In genomic region chr10:93715345-93715744, GRCh38 we compare ENCODE assay signal across 13 cellular contexts. TPM values are rescaled to one million over a fixed set of nuclear protein-coding genes. Genes with fewer than 3 reads are reported as not detected.
DNase-seq lines count a peak whose midpoint lies in the region; ATAC-seq, FAIRE-seq and TF ChIP-seq lines count a peak whose summit lies in the region.
"Had no signal": no experiment of that assay in that cellular context is flagged by ENCODE, and none has a peak within 500 bp of the region (broad histone marks: within the 10 kb centered on the region; RNA-seq: fewer than 3 reads in every experiment).

No MANE protein-coding gene starts in this region.

- H3K9me3 ChIP-seq in CD4-positive, alpha-beta memory T cell (ENCODE audit: control insufficient read depth in 1 of 2, low read length in 2 of 2) = no peaks in the 10 kb centered on the region

- no peaks in the 10 kb centered on the region for H3K36me3 Mint-ChIP-seq in CD4-positive, alpha-beta memory T cell
- no peaks in the 10 kb centered on the region for H3K36me3 Mint-ChIP-seq in activated CD8-positive, alpha-beta T cell treated with anti-CD3 and anti-CD28 coated beads for 36 hours (ENCODE audit: low read depth)

- H3K27me3 ChIP-seq in CD4-positive, alpha-beta memory T cell (ENCODE audit: insufficient read depth, low read length) = no peaks in the 10 kb centered on the region

- DNase-seq in middle frontal gyrus (ENCODE audit: extremely low spot score, low spot score) = no peak
- no peak for DNase-seq in CD4-positive, alpha-beta memory T cell
- DNase-seq in activated CD8-positive, alpha-beta T cell treated with anti-CD3 and anti-CD28 coated beads for 36 hours = no peak
- no peak for DNase-seq in frontal cortex (ENCODE audit: low spot score in 2 of 2)
- DNase-seq: activated CD4-positive, alpha-beta memory T cell treated with anti-CD3 and anti-CD28 coated beads, Interleukin-2, amount 10 ng/mL, durations not matched to agents 7 days and 5 days; NCI-H1048; stimulated activated naive CD4-positive, alpha-beta T cell had no signal

- H3K27ac ChIP-seq in CD4-positive, alpha-beta memory T cell (ENCODE audit: low read depth, low read length) = no peak overlapping the region
- H3K27ac ChIP-seq: HL-60 had no signal

- FAIRE-seq in frontal cortex (lab: Jason Lieb, UNC) = no peak

- no peaks in the 10 kb centered on the region for H3K4me1 ChIP-seq in CD4-positive, alpha-beta memory T cell (ENCODE audit: insufficient read depth, low read length)

- no peaks in the 10 kb centered on the region for H3K4me1 Mint-ChIP-seq in CD4-positive, alpha-beta memory T cell
- H3K4me1 Mint-ChIP-seq in activated CD8-positive, alpha-beta T cell treated with anti-CD3 and anti-CD28 coated beads for 36 hours (ENCODE audit: low read depth) = no peaks in the 10 kb centered on the region
- H3K4me1 Mint-ChIP-seq: activated CD4-positive, alpha-beta memory T cell treated with anti-CD3 and anti-CD28 coated beads, Interleukin-2, amount 10 ng/mL, durations not matched to agents 7 days and 5 days had no signal

- CTCF ChIA-PET in CD4-positive, alpha-beta memory T cell (lab: Charles Lee; ENCODE audit: partially characterized antibody) = no interaction called here
- CTCF ChIA-PET in activated CD8-positive, alpha-beta T cell treated with anti-CD3 and anti-CD28 coated beads for 36 hours (lab: Charles Lee) = no interaction called here

- H3K9me3 Mint-ChIP-seq in CD4-positive, alpha-beta memory T cell = no peaks in the 10 kb centered on the region
- no peaks in the 10 kb centered on the region for H3K9me3 Mint-ChIP-seq in activated CD8-positive, alpha-beta T cell treated with anti-CD3 and anti-CD28 coated beads for 36 hours
- H3K9me3 Mint-ChIP-seq: activated CD4-positive, alpha-beta memory T cell treated with anti-CD3 and anti-CD28 coated beads, Interleukin-2, amount 10 ng/mL, durations not matched to agents 7 days and 5 days had no signal

- H3K27me3 Mint-ChIP-seq in CD4-positive, alpha-beta memory T cell = peaks cover 12 to 16% of the 10 kb centered on the region in 2 donors
- peaks cover 15% of the 10 kb centered on the region for H3K27me3 Mint-ChIP-seq in activated CD8-positive, alpha-beta T cell treated with anti-CD3 and anti-CD28 coated beads for 36 hours

- intact Hi-C loops in CD4-positive, alpha-beta memory T cell (cut with micrococcal nuclease) = no loop called here
- intact Hi-C loops in activated CD8-positive, alpha-beta T cell treated with anti-CD3 and anti-CD28 coated beads for 36 hours (cut with micrococcal nuclease) = no loop called here

- H3K36me3 ChIP-seq in CD4-positive, alpha-beta memory T cell (ENCODE audit: insufficient read depth, low read length) = no peaks in the 10 kb centered on the region

- H3K4me3 ChIP-seq in CD4-positive, alpha-beta memory T cell (ENCODE audit: low read length in 2 of 2) = no peak overlapping the region

- POLR2A ChIA-PET in CD4-positive, alpha-beta memory T cell (lab: Charles Lee; ENCODE audit: partially characterized antibody) = no interaction called here
- POLR2A ChIA-PET in activated CD8-positive, alpha-beta T cell treated with anti-CD3 and anti-CD28 coated beads for 36 hours (lab: Charles Lee) = no interaction called here

- ATAC-seq in GM18498 (IDR thresholded peaks at IDR 0.05; ENCODE audit: unreplicated experiment) (peak; percentile 93), GM19452 (IDR thresholded peaks at IDR 0.05; ENCODE audit: unreplicated experiment) (peak; percentile 89), HG02798 (IDR thresholded peaks at IDR 0.05; ENCODE audit: poor library complexity, unreplicated experiment) (peak; percentile 91), HG03442 (IDR thresholded peaks at IDR 0.05; ENCODE audit: unreplicated experiment) (peak; percentile 85)
- no peak for ATAC-seq in activated CD8-positive, alpha-beta T cell treated with anti-CD3 and anti-CD28 coated beads for 36 hours
- ATAC-seq: left lobe of liver had no signal

- no peak overlapping the region for H3K4me3 Mint-ChIP-seq in CD4-positive, alpha-beta memory T cell
- H3K4me3 Mint-ChIP-seq in activated CD8-positive, alpha-beta T cell treated with anti-CD3 and anti-CD28 coated beads for 36 hours = no peak overlapping the region
- H3K4me3 Mint-ChIP-seq: activated CD4-positive, alpha-beta memory T cell treated with anti-CD3 and anti-CD28 coated beads, Interleukin-2, amount 10 ng/mL, durations not matched to agents 7 days and 5 days had no signal

- no peak overlapping the region for H3K27ac Mint-ChIP-seq in CD4-positive, alpha-beta memory T cell
- H3K27ac Mint-ChIP-seq in activated CD8-positive, alpha-beta T cell treated with anti-CD3 and anti-CD28 coated beads for 36 hours = no peak overlapping the region
- H3K27ac Mint-ChIP-seq: activated CD4-positive, alpha-beta memory T cell treated with anti-CD3 and anti-CD28 coated beads, Interleukin-2, amount 10 ng/mL, durations not matched to agents 7 days and 5 days had no signal

- TF ChIP-seq CTCF in activated CD8-positive, alpha-beta T cell treated with anti-CD3 and anti-CD28 coated beads for 36 hours (IDR thresholded peaks at IDR 0.05) = no peak

RNA-seq across cellular contexts. Expression of gene FRA10AC1, which starts 13.0 kb away (rescaled TPM):
- total RNA-seq in CD4-positive, alpha-beta memory T cell = 10 to 100 TPM; 21.6 to 32.5 TPM
- 1 to 10 TPM; 7.1 to 8.6 TPM for polyA plus RNA-seq in CD4-positive, alpha-beta memory T cell
- total RNA-seq in activated CD8-positive, alpha-beta T cell treated with anti-CD3 and anti-CD28 coated beads for 36 hours = 10 to 100 TPM; 15.1 to 15.8 TPM
- total RNA-seq in frontal cortex = 18.8 TPM

RNA-seq across cellular contexts. Expression of gene LGI1, which starts 42.4 kb away (rescaled TPM):
- not detected for total RNA-seq in CD4-positive, alpha-beta memory T cell
- not detected for polyA plus RNA-seq in CD4-positive, alpha-beta memory T cell
- not detected for total RNA-seq in activated CD8-positive, alpha-beta T cell treated with anti-CD3 and anti-CD28 coated beads for 36 hours
- 23.2 TPM for total RNA-seq in frontal cortex
- total RNA-seq: activated CD4-positive, alpha-beta memory T cell treated with anti-CD3 and anti-CD28 coated beads, Interleukin-2, amount 10 ng/mL, durations not matched to agents 7 days and 5 days had no signal

Comparison
In these comparisons a context has a peak if more than half of its experiments do, and no peak if none do; other contexts are left out.
1. RNA of gene LGI1, which starts 42.4 kb away (total RNA-seq): 23.2 TPM in frontal cortex (single experiment); not detected in CD4-positive, alpha-beta memory T cell and not detected in activated CD8-positive, alpha-beta T cell treated with anti-CD3 and anti-CD28 coated beads for 36 hours; every median in the first group is over 10 times any median in the second.